ENCODE assay signal across 1 cellular context in genomic region chr2:150095361-150095760, GRCh38.
TF ChIP-seq lines count a peak whose summit lies in the region.

No MANE protein-coding gene starts in this region.

TF ChIP-seq in H1, 55 proteins besides CTCF, POLR2A, EP300 and RAD21:
- TF ChIP-seq BRCA1 (IDR thresholded peaks at IDR 0.05; ENCODE audit: low read depth, low read length) (no peak), SAP30 (IDR thresholded peaks at IDR 0.05; ENCODE audit: insufficient read depth, insufficient replicate concordance, low read length) (no peak), PHF8 (conservative IDR thresholded peaks at IDR 0.05; ENCODE audit: low read depth, low read length) (no peak), JUND (IDR thresholded peaks at IDR 0.05; ENCODE audit: low read length) (no peak), CEBPB (IDR thresholded peaks at IDR 0.05; ENCODE audit: low read depth, low read length) (no peak)
